8 cellular contexts compared by ENCODE assay signal in the genomic region with DNA sequence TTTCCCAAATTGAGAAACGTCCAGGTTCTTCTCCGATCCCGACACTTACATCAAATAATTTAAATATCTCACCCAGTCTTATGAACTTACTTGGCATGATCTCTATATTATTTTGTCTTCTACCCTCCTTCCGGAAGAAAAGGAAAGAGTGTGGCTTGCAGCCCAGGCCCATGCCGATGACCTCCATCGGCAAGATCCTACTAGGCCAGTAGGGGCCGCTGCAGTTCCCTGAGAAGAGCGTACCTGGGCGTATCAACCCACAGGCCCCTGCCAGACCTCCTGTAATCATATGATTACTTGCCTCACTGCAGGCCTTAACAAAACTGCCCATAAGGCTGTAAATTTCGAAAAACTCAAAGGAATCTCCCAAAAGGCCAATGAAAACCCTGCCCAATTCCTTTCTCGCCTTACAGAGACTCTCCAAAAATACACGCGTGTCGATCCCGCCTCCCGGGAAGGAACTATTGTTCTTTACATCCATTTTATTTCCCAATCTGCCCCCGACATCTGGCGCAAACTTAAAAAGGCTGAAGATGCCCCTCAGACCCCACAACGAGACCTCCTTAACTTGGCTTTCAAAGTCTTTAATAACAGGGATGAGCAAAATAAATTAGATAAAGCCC.
DNase-seq lines count a peak whose midpoint lies in the region; ATAC-seq and TF ChIP-seq lines count a peak whose summit lies in the region.

No MANE protein-coding gene starts in this region.

- no peaks in the 10 kb centered on the region for H3K9me3 Mint-ChIP-seq in activated naive CD4-positive, alpha-beta T cell treated with anti-CD3 and anti-CD28 coated beads for 36 hours

- no peak overlapping the region for H3K18ac ChIP-seq in trophoblast cell (ENCODE audit: low read length)

- H3K14ac ChIP-seq in trophoblast cell (ENCODE audit: low read length) = no peak overlapping the region

- H4K8ac ChIP-seq in trophoblast cell (ENCODE audit: low read depth, low read length) = no peak overlapping the region

- H2BK120ac ChIP-seq in trophoblast cell (ENCODE audit: insufficient read depth, low read length, poor library complexity) = no peak overlapping the region

- no peak overlapping the region for H3K4me3 Mint-ChIP-seq in activated naive CD4-positive, alpha-beta T cell treated with anti-CD3 and anti-CD28 coated beads for 36 hours

- no peak overlapping the region for H2AK5ac ChIP-seq in trophoblast cell (ENCODE audit: low read length)

- ATAC-seq in GM18868 (IDR thresholded peaks at IDR 0.05; ENCODE audit: unreplicated experiment) = peak; percentile 63

- H3K4me1 Mint-ChIP-seq in activated naive CD4-positive, alpha-beta T cell treated with anti-CD3 and anti-CD28 coated beads for 36 hours (ENCODE audit: low read depth) = no peaks in the 10 kb centered on the region

- no peaks in the 10 kb centered on the region for H3K36me3 Mint-ChIP-seq in activated naive CD4-positive, alpha-beta T cell treated with anti-CD3 and anti-CD28 coated beads for 36 hours (ENCODE audit: low read depth)

- H3K79me2 ChIP-seq in trophoblast cell (ENCODE audit: control insufficient read depth, insufficient read depth, low read length, poor library complexity) = no peaks in the 10 kb centered on the region

- no peak overlapping the region for H4K91ac ChIP-seq in trophoblast cell (ENCODE audit: low read depth, low read length)

- no peak overlapping the region for H4K12ac ChIP-seq in trophoblast cell (ENCODE audit: low read depth, low read length)

- H3K36me3 ChIP-seq in trophoblast cell (ENCODE audit: control insufficient read depth in 1 of 2, insufficient read depth in 2 of 2, low read length in 2 of 2) = no peaks in the 10 kb centered on the region
- H3K36me3 ChIP-seq in tibial artery = peaks cover 0 to 33% (median 0%) of the 10 kb centered on the region in 3 donors

- H3K27ac ChIP-seq in trophoblast cell (ENCODE audit: low read depth, low read length) (no peak overlapping the region), tibial artery (no peak overlapping the region)

- intact Hi-C loops in activated naive CD4-positive, alpha-beta T cell treated with anti-CD3 and anti-CD28 coated beads for 36 hours (cut with micrococcal nuclease) = loop anchor here (1.0 to 5.0 kb wide), 2 partner anchors 79 to 282 kb away; no protein-coding TSS in a partner anchor
- intact Hi-C loops in tibial artery (cut with DNase I; ENCODE audit: low total_unique reads) = loop anchor here (5.0 kb wide), 1 partner anchor 77 kb away; no protein-coding TSS in a partner anchor

- H3K4me2 ChIP-seq in trophoblast cell (ENCODE audit: low read length) = no peak overlapping the region

- H3K23ac ChIP-seq in trophoblast cell (ENCODE audit: low read length) = no peak overlapping the region

- no peak overlapping the region for H3K4ac ChIP-seq in trophoblast cell (ENCODE audit: low read depth, low read length)

- H3K9me3 ChIP-seq in trophoblast cell (ENCODE audit: insufficient read depth, low read depth, low read length) = peaks cover 1% of the 10 kb centered on the region
- H3K9me3 ChIP-seq in tibial artery = no peaks in the 10 kb centered on the region

- H3K27me3 ChIP-seq in trophoblast cell (ENCODE audit: insufficient read depth, low read length) = no peaks in the 10 kb centered on the region
- no peaks in the 10 kb centered on the region for H3K27me3 ChIP-seq in tibial artery

- peak; percentile 86 for TF ChIP-seq CTCF in LNCaP clone FGC (IDR thresholded peaks at IDR 0.05; ENCODE audit: control insufficient read depth, extremely low read depth, insufficient read depth)
- TF ChIP-seq CTCF in tibial artery (IDR thresholded peaks at IDR 0.05) = peak; percentile 69 to 78

- WGBS in trophoblast cell (ENCODE audit: extremely low coverage, insufficient coverage, insufficient read length) = no CpG with 5 or more reads among the region's 19 CpGs

- H3K4me1 ChIP-seq in trophoblast cell (ENCODE audit: control insufficient read depth in 1 of 2, insufficient read depth in 2 of 2, low read length in 2 of 2) (no peaks in the 10 kb centered on the region), tibial artery (peaks cover 0 to 6% (median 0%) of the 10 kb centered on the region in 4 donors)

- H3K9ac ChIP-seq in trophoblast cell (ENCODE audit: low read length) = no peak overlapping the region

- no peaks in the 10 kb centered on the region for H3K79me1 ChIP-seq in trophoblast cell (ENCODE audit: low read length)

- no peak overlapping the region for H3K4me3 ChIP-seq in LNCaP clone FGC (ENCODE audit: low read depth, low read length)
- H3K4me3 ChIP-seq in trophoblast cell (ENCODE audit: low read depth, low read length) = no peak overlapping the region
- H3K4me3 ChIP-seq in tibial artery = peak overlapping the region in 1 of 2 donors; percentile 9

- no peak overlapping the region for H2BK12ac ChIP-seq in trophoblast cell (ENCODE audit: low read length)

- DNase-seq in A172 (ENCODE audit: low spot score) (peak; percentile 61), LNCaP clone FGC (ENCODE audit: low read depth) (peak; percentile 60), SHP77 (lab: John Stamatoyannopoulos, UW) (peak; percentile 23 to 69), glomerular visceral epithelial cell (ENCODE audit: extremely low spot score) (peak; percentile 84), trophoblast cell (peak; percentile 79 to 85), tibial artery (peak; percentile 80 to 81)
- peak; percentile 88 for DNase-seq in activated naive CD4-positive, alpha-beta T cell treated with anti-CD3 and anti-CD28 coated beads for 36 hours

- no peak overlapping the region for H2BK5ac ChIP-seq in trophoblast cell (ENCODE audit: low read depth, low read length, poor library complexity)

- H2AFZ ChIP-seq in trophoblast cell (ENCODE audit: insufficient read depth, low read length, poor library complexity) = no peak overlapping the region

- no peak overlapping the region for H3K27ac Mint-ChIP-seq in activated naive CD4-positive, alpha-beta T cell treated with anti-CD3 and anti-CD28 coated beads for 36 hours

- CTCF ChIA-PET in activated naive CD4-positive, alpha-beta T cell treated with anti-CD3 and anti-CD28 coated beads for 36 hours (lab: Charles Lee) = interaction anchor here (0.6 to 1.6 kb wide), 4 partner anchors 20 to 531 kb away, joined by 3 to 5 read pairs (median 4); no protein-coding TSS in a partner anchor

- H3K27me3 Mint-ChIP-seq in activated naive CD4-positive, alpha-beta T cell treated with anti-CD3 and anti-CD28 coated beads for 36 hours (ENCODE audit: low read depth) = no peaks in the 10 kb centered on the region
